ENCODE assay signal across 31 cellular contexts in the genomic region with DNA sequence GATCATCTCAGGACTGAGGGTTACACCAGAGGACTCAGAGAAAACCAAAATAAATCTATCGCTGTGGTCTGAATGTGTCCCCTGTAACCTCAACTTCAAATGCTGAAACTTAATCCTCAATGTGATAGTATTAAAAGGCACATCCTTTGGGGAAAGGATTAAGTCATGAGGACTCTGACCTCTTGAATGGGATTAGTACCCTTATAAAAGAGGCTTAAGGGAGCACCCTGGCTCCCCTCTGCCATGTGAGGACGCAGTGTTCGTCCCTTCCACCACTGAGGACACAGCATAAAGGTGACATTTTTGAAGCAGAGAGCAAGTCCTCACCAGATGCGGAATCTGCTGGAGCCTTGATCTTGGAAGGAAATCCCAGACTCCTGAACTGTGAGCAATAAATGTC. TPM values are rescaled to one million over a fixed set of nuclear protein-coding genes. Genes with fewer than 3 reads are reported as not detected.
"Had no signal": no experiment of that assay in that cellular context is flagged by ENCODE, and none has a peak within 500 bp of the region (broad histone marks: within the 10 kb centered on the region; RNA-seq: fewer than 3 reads in every experiment).

No MANE protein-coding gene starts in this region.

- FAIRE-seq: endometrium, frontal cortex had no signal

- ATAC-seq: activated CD4-positive, alpha-beta T cell treated with anti-CD3 and anti-CD28 coated beads for 36 hours; activated CD8-positive, alpha-beta memory T cell treated with anti-CD3 and anti-CD28 coated beads, Interleukin-2, amount 10 ng/mL, durations not matched to agents 7 days and 5 days; activated CD8-positive, alpha-beta T cell treated with anti-CD3 and anti-CD28 coated beads, Interleukin-2, amount 10 ng/mL, durations not matched to agents 7 days and 5 days; activated naive CD8-positive, alpha-beta T cell treated with anti-CD3 and anti-CD28 coated beads, Interleukin-2, amount 50 U/mL, for 24 hours; esophagus mucosa; heart left ventricle; T-helper 17 cell had no signal

- H3K4me1 ChIP-seq: adrenal gland, ascending aorta, breast epithelium, colonic mucosa had no signal

- DNase-seq: activated CD4-positive, alpha-beta memory T cell treated with anti-CD3 and anti-CD28 coated beads for 36 hours; activated CD4-positive, alpha-beta T cell treated with anti-CD3 and anti-CD28 coated beads for 36 hours; activated CD4-positive, alpha-beta T cell treated with anti-CD3 and anti-CD28 coated beads, Interleukin-2, amount 10 ng/mL, durations not matched to agents 24 days and 14 days; activated CD4-positive, CD25-positive, alpha-beta regulatory T cell; activated CD4-positive, CD25-positive, alpha-beta regulatory T cell treated with anti-CD3 and anti-CD28 coated beads, Interleukin-2, amount 50 U/mL, for 72 hours; activated CD8-positive, alpha-beta memory T cell treated with anti-CD3 and anti-CD28 coated beads, Interleukin-2, amount 10 ng/mL, durations not matched to agents 7 days and 5 days; activated CD8-positive, alpha-beta memory T cell treated with anti-CD3 and anti-CD28 coated beads, Interleukin-2, amount 50 U/mL, for 4 hours; activated CD8-positive, alpha-beta T cell treated with anti-CD3 and anti-CD28 coated beads, Interleukin-2, amount 10 ng/mL, durations not matched to agents 7 days and 5 days; activated effector memory CD4-positive, alpha-beta T cell treated with anti-CD3 and anti-CD28 coated beads, Interleukin-2, amount 50 U/mL, for 16 hours; activated naive CD4-positive, alpha-beta T cell treated with anti-CD3 and anti-CD28 coated beads for 36 hours; activated naive CD8-positive, alpha-beta T cell treated with anti-CD3 and anti-CD28 coated beads for 36 hours; activated naive CD8-positive, alpha-beta T cell treated with anti-CD3 and anti-CD28 coated beads, Interleukin-2, amount 50 U/mL, for 24 hours; activated T-cell treated with anti-CD3 and anti-CD28 coated beads, Interleukin-2, amount 50 U/mL, for 1 hour; activated T-cell treated with anti-CD3 and anti-CD28 coated beads, Interleukin-2, amount 50 U/mL, for 48 hours; adrenal gland; central memory CD4-positive, alpha-beta T cell; cerebellar nuclear complex; colonic mucosa; effector CD8-positive, alpha-beta T cell; foreskin fibroblast; glutamatergic neuron; T-helper 1 cell; T-helper 17 cell; T1000 had no signal

- H3K27me3 ChIP-seq: adrenal gland, ascending aorta, breast epithelium, colonic mucosa, heart left ventricle had no signal

- H3K4me3 ChIP-seq: adrenal gland, ascending aorta, breast epithelium, cardiac muscle cell, colonic mucosa, heart left ventricle had no signal

- H3K36me3 ChIP-seq: adrenal gland, breast epithelium, cardiac muscle cell, colonic mucosa had no signal

- H3K9me3 ChIP-seq: adrenal gland, ascending aorta, breast epithelium, colonic mucosa had no signal

- H3K27ac ChIP-seq: adrenal gland, ascending aorta, breast epithelium, cardiac muscle cell, colonic mucosa had no signal

RNA-seq across cellular contexts. Expression of a gene that starts 50.6 kb away (rescaled TPM):
- total RNA-seq: activated naive CD4-positive, alpha-beta T cell treated with anti-CD3 and anti-CD28 coated beads for 36 hours had no signal
